Comparison of ENCODE assay signal across 1 cellular context in the genomic region with DNA sequence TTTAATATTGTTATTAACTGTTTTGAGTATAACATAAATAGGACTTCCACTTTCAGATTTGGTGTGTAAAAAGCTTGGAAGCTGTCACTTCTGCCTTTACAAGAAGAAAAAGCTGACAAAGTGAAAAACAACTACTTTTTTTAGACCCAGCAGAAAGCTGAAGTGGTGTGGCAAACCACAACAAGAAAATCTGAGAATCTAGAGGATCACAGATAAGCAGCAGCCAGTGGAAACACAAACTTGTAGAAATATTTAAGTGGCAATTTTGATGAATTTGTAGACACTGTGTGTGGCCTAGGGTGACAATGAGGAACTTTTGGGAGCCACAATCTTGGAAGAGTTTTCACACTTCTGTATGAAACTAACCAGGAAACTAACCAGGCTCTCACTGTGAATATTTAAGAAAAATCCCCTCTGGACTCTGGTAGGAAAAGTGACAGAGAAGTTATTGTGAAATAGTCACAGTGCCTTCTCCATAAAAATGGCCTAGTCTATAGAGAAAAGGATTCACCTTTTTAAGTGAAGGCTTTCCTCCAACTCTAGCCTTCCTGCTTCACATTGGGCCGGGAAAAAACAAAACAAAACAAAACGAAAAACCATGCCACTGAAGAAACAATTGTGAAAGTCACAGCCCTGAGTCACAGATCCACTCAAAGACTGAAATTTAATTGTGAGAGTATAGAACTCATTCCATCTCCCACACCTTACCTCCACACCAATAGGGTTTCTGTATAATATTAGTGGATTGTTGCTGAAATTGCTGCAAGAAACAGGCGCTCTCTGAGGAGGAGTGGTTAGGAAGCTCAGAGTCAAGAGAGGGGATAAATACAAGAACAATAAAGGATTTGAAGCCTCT.
TF ChIP-seq lines count a peak whose summit lies in the region.

No MANE protein-coding gene starts in this region.

TF ChIP-seq in GM12878, 131 proteins besides CTCF, POLR2A, EP300 and RAD21 (continued from another document):
- TF ChIP-seq TBL1XR1 (IDR thresholded peaks at IDR 0.05; ENCODE audit: low read depth, low read length), result no peak
- TF ChIP-seq SKIL (IDR thresholded peaks at IDR 0.05; ENCODE audit: low read depth, poor library complexity, severe bottlenecking), result peak; percentile 62
- peak; percentile 81 to 84 for TF ChIP-seq IKZF2 (IDR thresholded peaks at IDR 0.05)
- TF ChIP-seq NR2F1 (conservative IDR thresholded peaks at IDR 0.05), result no peak
- no peak for TF ChIP-seq MYC (IDR thresholded peaks at IDR 0.05; ENCODE audit: insufficient read depth, insufficient read length, insufficient replicate concordance, low read length, severe bottlenecking)
- TF ChIP-seq, protein P1, sequence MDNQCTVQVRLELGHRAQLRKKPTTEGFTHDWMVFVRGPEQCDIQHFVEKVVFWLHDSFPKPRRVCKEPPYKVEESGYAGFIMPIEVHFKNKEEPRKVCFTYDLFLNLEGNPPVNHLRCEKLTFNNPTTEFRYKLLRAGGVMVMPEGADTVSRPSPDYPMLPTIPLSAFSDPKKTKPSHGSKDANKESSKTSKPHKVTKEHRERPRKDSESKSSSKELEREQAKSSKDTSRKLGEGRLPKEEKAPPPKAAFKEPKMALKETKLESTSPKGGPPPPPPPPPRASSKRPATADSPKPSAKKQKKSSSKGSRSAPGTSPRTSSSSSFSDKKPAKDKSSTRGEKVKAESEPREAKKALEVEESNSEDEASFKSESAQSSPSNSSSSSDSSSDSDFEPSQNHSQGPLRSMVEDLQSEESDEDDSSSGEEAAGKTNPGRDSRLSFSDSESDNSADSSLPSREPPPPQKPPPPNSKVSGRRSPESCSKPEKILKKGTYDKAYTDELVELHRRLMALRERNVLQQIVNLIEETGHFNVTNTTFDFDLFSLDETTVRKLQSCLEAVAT (IDR thresholded peaks at IDR 0.05), result 0 out of 2 replicates have a peak, but pooled peaks have one; percentile 21
- TF ChIP-seq ZNF24 (IDR thresholded peaks at IDR 0.05), result peak; percentile 10
